ENCODE assay signal across 11 cellular contexts in the genomic region with DNA sequence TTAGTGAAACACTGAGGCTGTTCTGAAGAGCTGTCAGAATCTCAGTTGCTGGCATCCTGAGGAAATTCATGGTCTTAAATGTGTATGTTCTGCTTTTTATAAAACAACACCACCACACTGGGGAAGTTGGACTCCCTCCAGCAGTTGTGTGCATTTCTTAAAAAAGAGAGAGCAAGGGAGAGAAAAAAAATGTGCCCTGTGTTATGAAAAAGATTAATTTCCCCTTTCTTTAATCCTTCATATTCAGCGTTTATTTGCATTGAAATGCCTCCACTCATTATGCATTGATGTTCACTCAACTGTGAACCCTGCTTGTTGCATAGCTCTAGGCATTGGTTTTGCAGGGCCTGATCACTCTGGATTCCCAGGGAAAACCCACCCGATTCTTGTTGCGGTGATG. TPM values are rescaled to one million over a fixed set of nuclear protein-coding genes. Genes with fewer than 3 reads are reported as not detected.
DNase-seq lines count a peak whose midpoint lies in the region; ATAC-seq and FAIRE-seq lines count a peak whose summit lies in the region.
"Had no signal": no experiment of that assay in that cellular context is flagged by ENCODE, and none has a peak within 500 bp of the region (broad histone marks: within the 10 kb centered on the region; RNA-seq: fewer than 3 reads in every experiment).

No MANE protein-coding gene starts in this region.

- no peak overlapping the region for H3K4me3 ChIP-seq in trophoblast cell (ENCODE audit: low read depth, low read length)

- H2BK5ac ChIP-seq in trophoblast cell (ENCODE audit: low read depth, low read length, poor library complexity) = no peak overlapping the region

- DNase-seq in GF-D8 (lab: John Stamatoyannopoulos, UW) (peak; percentile 84), NOMO-1 treated with DMSO at 0.1 percent for 48 hours (lab: John Stamatoyannopoulos, UW; ENCODE audit: unreplicated experiment) (peak; percentile 82), trophoblast cell (no peak), urothelium cell line (ENCODE audit: low spot score) (no peak), AG08396 (ENCODE audit: low spot score) (no peak)
- no peak for DNase-seq in central memory CD8-positive, alpha-beta T cell (ENCODE audit: low spot score in 2 of 2)
- DNase-seq: activated CD8-positive, alpha-beta memory T cell treated with anti-CD3 and anti-CD28 coated beads, Interleukin-2, amount 10 ng/mL, durations not matched to agents 7 days and 5 days had no signal

- no peaks in the 10 kb centered on the region for H3K9me3 ChIP-seq in trophoblast cell (ENCODE audit: insufficient read depth, low read depth, low read length)

- H2AK5ac ChIP-seq in trophoblast cell (ENCODE audit: low read length) = no peak overlapping the region

- peaks cover 2 to 5% of the 10 kb centered on the region in 2 experiments for H3K4me1 ChIP-seq in trophoblast cell (ENCODE audit: control insufficient read depth in 1 of 2, insufficient read depth in 2 of 2, low read length in 2 of 2)

- WGBS in trophoblast cell (ENCODE audit: extremely low coverage, insufficient coverage, insufficient read length) = no CpG with 5 or more reads among the region's 3 CpGs

- no peak overlapping the region for H2BK120ac ChIP-seq in trophoblast cell (ENCODE audit: insufficient read depth, low read length, poor library complexity)

- H3K4me3 Mint-ChIP-seq in central memory CD8-positive, alpha-beta T cell = no peak overlapping the region
- H3K4me3 Mint-ChIP-seq: activated CD8-positive, alpha-beta memory T cell treated with anti-CD3 and anti-CD28 coated beads, Interleukin-2, amount 10 ng/mL, durations not matched to agents 7 days and 5 days had no signal

- no peaks in the 10 kb centered on the region for H3K27me3 Mint-ChIP-seq in central memory CD8-positive, alpha-beta T cell
- H3K27me3 Mint-ChIP-seq: activated CD8-positive, alpha-beta memory T cell treated with anti-CD3 and anti-CD28 coated beads, Interleukin-2, amount 10 ng/mL, durations not matched to agents 7 days and 5 days had no signal

- H3K9ac ChIP-seq in trophoblast cell (ENCODE audit: low read length) = no peak overlapping the region

- no peak overlapping the region for H2AFZ ChIP-seq in trophoblast cell (ENCODE audit: insufficient read depth, low read length, poor library complexity)

- H3K79me2 ChIP-seq in trophoblast cell (ENCODE audit: control insufficient read depth, insufficient read depth, low read length, poor library complexity) = no peaks in the 10 kb centered on the region

- no peak overlapping the region for H3K18ac ChIP-seq in trophoblast cell (ENCODE audit: low read length)

- H3K79me1 ChIP-seq in trophoblast cell (ENCODE audit: low read length) = peaks cover 5% of the 10 kb centered on the region

- H3K4ac ChIP-seq in trophoblast cell (ENCODE audit: low read depth, low read length) = no peak overlapping the region

- H3K27me3 ChIP-seq in trophoblast cell (ENCODE audit: insufficient read depth, low read length) = no peaks in the 10 kb centered on the region

- peak overlapping the region; percentile 8 for H3K27ac Mint-ChIP-seq in central memory CD8-positive, alpha-beta T cell (ENCODE audit: low read depth)
- H3K27ac Mint-ChIP-seq: activated CD8-positive, alpha-beta memory T cell treated with anti-CD3 and anti-CD28 coated beads, Interleukin-2, amount 10 ng/mL, durations not matched to agents 7 days and 5 days had no signal

- H3K23ac ChIP-seq in trophoblast cell (ENCODE audit: low read length) = no peak overlapping the region

- no peak overlapping the region for H4K91ac ChIP-seq in trophoblast cell (ENCODE audit: low read depth, low read length)

- H4K12ac ChIP-seq in trophoblast cell (ENCODE audit: low read depth, low read length) = no peak overlapping the region

- H4K8ac ChIP-seq in trophoblast cell (ENCODE audit: low read depth, low read length) = no peak overlapping the region

- H3K36me3 Mint-ChIP-seq in central memory CD8-positive, alpha-beta T cell (ENCODE audit: insufficient read depth) = peaks cover 9% of the 10 kb centered on the region

- peaks cover 21% of the 10 kb centered on the region for H3K4me1 Mint-ChIP-seq in central memory CD8-positive, alpha-beta T cell

- H3K9me3 Mint-ChIP-seq in central memory CD8-positive, alpha-beta T cell = no peaks in the 10 kb centered on the region

- no peaks in the 10 kb centered on the region for H3K36me3 ChIP-seq in trophoblast cell (ENCODE audit: control insufficient read depth in 1 of 2, insufficient read depth in 2 of 2, low read length in 2 of 2)

- ATAC-seq in central memory CD8-positive, alpha-beta T cell (replicated peaks; ENCODE audit: extremely low read depth, poor library complexity, severe bottlenecking) = no peak
- ATAC-seq in HG03135 (IDR thresholded peaks at IDR 0.05; ENCODE audit: unreplicated experiment) = no peak
- no peak for ATAC-seq in GM18870 (IDR thresholded peaks at IDR 0.05; ENCODE audit: unreplicated experiment)
- ATAC-seq: activated CD8-positive, alpha-beta memory T cell treated with anti-CD3 and anti-CD28 coated beads, Interleukin-2, amount 10 ng/mL, durations not matched to agents 7 days and 5 days; Panc1 had no signal

- no peak overlapping the region for H2BK12ac ChIP-seq in trophoblast cell (ENCODE audit: low read length)

- no peak overlapping the region for H3K4me2 ChIP-seq in trophoblast cell (ENCODE audit: low read length)

- FAIRE-seq in urothelium cell line (lab: Jason Lieb, UNC) = no peak
- FAIRE-seq: colon had no signal

- peak overlapping the region; percentile 20 for H3K27ac ChIP-seq in trophoblast cell (ENCODE audit: low read depth, low read length)

- no peak overlapping the region for H3K14ac ChIP-seq in trophoblast cell (ENCODE audit: low read length)

RNA-seq across cellular contexts. Expression of gene ZNF609, which starts 4.4 kb away (rescaled TPM):
- polyA plus RNA-seq in trophoblast cell (2013) = 20.0 and 20.6 TPM in 2 replicates

Comparison
In these comparisons a context has a peak if more than half of its experiments do, and no peak if none do; other contexts are left out.
1. DNase-seq: peak in GF-D8 (single experiment) and NOMO-1 treated with DMSO at 0.1 percent for 48 hours (single experiment); none in central memory CD8-positive, alpha-beta T cell (0 of 2), trophoblast cell (0 of 2), urothelium cell line (single experiment) and AG08396 (single experiment).